Comparison of ENCODE assay signal across 2 cellular contexts in the genomic region with DNA sequence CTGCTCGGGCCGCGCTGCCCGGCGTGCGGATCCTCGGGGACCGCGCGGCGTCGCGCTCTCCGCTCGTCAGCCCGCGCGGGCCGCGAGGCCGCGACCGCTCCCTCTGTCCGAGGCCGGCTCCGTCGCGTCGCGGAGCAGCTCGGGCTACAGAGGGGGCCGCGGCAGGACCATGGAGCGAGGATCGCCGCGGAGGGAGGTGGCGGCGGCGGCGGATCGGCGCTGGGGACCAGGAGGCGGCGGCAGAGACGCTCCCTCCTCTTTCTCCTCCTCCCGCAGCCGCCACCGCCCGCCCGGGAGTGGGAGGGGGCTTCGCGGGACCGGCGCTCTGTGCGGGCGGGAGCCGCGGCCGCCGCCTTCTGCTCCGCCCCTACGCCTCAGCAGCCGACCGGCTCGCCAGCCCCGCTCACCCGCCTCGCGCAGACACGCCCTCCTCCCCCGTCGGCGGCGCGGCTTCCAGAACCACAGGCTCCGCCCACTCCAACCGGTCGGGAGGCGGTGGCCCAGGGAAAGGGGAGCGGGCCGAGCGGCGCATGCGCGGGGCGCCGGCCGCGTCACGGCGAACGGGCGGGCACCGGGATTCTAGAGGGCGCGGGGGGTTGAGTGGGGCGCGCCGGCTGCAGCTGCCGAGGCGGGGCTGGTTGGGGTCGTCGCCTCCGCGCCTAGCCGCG.
A peak's percentile ranks its signal among the peaks of the same experiment; 100 is the strongest.
TF ChIP-seq lines count a peak whose summit lies in the region.

A gene with protein sequence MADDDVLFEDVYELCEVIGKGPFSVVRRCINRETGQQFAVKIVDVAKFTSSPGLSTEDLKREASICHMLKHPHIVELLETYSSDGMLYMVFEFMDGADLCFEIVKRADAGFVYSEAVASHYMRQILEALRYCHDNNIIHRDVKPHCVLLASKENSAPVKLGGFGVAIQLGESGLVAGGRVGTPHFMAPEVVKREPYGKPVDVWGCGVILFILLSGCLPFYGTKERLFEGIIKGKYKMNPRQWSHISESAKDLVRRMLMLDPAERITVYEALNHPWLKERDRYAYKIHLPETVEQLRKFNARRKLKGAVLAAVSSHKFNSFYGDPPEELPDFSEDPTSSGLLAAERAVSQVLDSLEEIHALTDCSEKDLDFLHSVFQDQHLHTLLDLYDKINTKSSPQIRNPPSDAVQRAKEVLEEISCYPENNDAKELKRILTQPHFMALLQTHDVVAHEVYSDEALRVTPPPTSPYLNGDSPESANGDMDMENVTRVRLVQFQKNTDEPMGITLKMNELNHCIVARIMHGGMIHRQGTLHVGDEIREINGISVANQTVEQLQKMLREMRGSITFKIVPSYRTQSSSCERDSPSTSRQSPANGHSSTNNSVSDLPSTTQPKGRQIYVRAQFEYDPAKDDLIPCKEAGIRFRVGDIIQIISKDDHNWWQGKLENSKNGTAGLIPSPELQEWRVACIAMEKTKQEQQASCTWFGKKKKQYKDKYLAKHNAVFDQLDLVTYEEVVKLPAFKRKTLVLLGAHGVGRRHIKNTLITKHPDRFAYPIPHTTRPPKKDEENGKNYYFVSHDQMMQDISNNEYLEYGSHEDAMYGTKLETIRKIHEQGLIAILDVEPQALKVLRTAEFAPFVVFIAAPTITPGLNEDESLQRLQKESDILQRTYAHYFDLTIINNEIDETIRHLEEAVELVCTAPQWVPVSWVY (minus strand): TSS at position 298 of the 668 bp plus-strand sequence. CDS start 566 bp downstream, outside the sequence.

TF ChIP-seq in HCT116, 20 proteins besides CTCF, POLR2A, EP300 and RAD21 (continued from another document):
- TF ChIP-seq, protein P1, sequence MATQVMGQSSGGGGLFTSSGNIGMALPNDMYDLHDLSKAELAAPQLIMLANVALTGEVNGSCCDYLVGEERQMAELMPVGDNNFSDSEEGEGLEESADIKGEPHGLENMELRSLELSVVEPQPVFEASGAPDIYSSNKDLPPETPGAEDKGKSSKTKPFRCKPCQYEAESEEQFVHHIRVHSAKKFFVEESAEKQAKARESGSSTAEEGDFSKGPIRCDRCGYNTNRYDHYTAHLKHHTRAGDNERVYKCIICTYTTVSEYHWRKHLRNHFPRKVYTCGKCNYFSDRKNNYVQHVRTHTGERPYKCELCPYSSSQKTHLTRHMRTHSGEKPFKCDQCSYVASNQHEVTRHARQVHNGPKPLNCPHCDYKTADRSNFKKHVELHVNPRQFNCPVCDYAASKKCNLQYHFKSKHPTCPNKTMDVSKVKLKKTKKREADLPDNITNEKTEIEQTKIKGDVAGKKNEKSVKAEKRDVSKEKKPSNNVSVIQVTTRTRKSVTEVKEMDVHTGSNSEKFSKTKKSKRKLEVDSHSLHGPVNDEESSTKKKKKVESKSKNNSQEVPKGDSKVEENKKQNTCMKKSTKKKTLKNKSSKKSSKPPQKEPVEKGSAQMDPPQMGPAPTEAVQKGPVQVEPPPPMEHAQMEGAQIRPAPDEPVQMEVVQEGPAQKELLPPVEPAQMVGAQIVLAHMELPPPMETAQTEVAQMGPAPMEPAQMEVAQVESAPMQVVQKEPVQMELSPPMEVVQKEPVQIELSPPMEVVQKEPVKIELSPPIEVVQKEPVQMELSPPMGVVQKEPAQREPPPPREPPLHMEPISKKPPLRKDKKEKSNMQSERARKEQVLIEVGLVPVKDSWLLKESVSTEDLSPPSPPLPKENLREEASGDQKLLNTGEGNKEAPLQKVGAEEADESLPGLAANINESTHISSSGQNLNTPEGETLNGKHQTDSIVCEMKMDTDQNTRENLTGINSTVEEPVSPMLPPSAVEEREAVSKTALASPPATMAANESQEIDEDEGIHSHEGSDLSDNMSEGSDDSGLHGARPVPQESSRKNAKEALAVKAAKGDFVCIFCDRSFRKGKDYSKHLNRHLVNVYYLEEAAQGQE (IDR thresholded peaks at IDR 0.05; ENCODE audit: low read depth) = no peak
- TF ChIP-seq CEBPB (IDR thresholded peaks at IDR 0.05; ENCODE audit: low read depth) (no peak), YY1 (IDR thresholded peaks at IDR 0.05; ENCODE audit: extremely low read depth, insufficient replicate concordance, low read depth, low read length) (no peak), SIN3A (IDR thresholded peaks at IDR 0.05; ENCODE audit: low read depth) (no peak), TCF7L2 (IDR thresholded peaks at IDR 0.05; ENCODE audit: borderline replicate concordance, extremely low read depth, insufficient read depth, insufficient read length) (no peak), EZH2 (IDR thresholded peaks at IDR 0.05) (no peak), SRF (IDR thresholded peaks at IDR 0.05; ENCODE audit: low read depth) (no peak), SP1 (IDR thresholded peaks at IDR 0.05; ENCODE audit: low read depth) (peak; percentile 40; the same call in 1 of the 2 replicates), EGR1 (IDR thresholded peaks at IDR 0.05; ENCODE audit: low read depth) (peak; percentile 49), JUND (IDR thresholded peaks at IDR 0.05) (no peak), POLR2AphosphoS5 (IDR thresholded peaks at IDR 0.05; ENCODE audit: low read depth, low read length) (peak; percentile 47), ZNF274 (IDR thresholded peaks at IDR 0.05; ENCODE audit: low read depth, low read length) (no peak), CBX3 (IDR thresholded peaks at IDR 0.05; ENCODE audit: low read depth) (no peak), EZH2phosphoT487 (IDR thresholded peaks at IDR 0.05; ENCODE audit: borderline replicate concordance) (no peak), ELF1 (IDR thresholded peaks at IDR 0.05; ENCODE audit: borderline replicate concordance, low read depth) (no peak)
- TF ChIP-seq, protein P2, sequence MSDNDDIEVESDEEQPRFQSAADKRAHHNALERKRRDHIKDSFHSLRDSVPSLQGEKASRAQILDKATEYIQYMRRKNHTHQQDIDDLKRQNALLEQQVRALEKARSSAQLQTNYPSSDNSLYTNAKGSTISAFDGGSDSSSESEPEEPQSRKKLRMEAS (IDR thresholded peaks at IDR 0.05) = peak; percentile 24; the same call in 1 of the 2 replicates
- TF ChIP-seq, protein P3, sequence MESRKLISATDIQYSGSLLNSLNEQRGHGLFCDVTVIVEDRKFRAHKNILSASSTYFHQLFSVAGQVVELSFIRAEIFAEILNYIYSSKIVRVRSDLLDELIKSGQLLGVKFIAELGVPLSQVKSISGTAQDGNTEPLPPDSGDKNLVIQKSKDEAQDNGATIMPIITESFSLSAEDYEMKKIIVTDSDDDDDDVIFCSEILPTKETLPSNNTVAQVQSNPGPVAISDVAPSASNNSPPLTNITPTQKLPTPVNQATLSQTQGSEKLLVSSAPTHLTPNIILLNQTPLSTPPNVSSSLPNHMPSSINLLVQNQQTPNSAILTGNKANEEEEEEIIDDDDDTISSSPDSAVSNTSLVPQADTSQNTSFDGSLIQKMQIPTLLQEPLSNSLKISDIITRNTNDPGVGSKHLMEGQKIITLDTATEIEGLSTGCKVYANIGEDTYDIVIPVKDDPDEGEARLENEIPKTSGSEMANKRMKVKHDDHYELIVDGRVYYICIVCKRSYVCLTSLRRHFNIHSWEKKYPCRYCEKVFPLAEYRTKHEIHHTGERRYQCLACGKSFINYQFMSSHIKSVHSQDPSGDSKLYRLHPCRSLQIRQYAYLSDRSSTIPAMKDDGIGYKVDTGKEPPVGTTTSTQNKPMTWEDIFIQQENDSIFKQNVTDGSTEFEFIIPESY (IDR thresholded peaks at IDR 0.05; ENCODE audit: extremely low read depth, insufficient replicate concordance, low read length) = no peak
- TF ChIP-seq, protein P4, sequence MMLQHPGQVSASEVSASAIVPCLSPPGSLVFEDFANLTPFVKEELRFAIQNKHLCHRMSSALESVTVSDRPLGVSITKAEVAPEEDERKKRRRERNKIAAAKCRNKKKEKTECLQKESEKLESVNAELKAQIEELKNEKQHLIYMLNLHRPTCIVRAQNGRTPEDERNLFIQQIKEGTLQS (IDR thresholded peaks at IDR 0.05) = no peak

TF ChIP-seq in neural cell, 6 proteins besides CTCF, POLR2A, EP300 and RAD21 (continued from another document):
- TF ChIP-seq, protein P1 (IDR thresholded peaks at IDR 0.05; ENCODE audit: borderline replicate concordance) = no peak
- TF ChIP-seq SMC3 (conservative IDR thresholded peaks at IDR 0.05; ENCODE audit: poor library complexity) (peak; percentile 4), EZH2 (IDR thresholded peaks at IDR 0.05; ENCODE audit: borderline replicate concordance, insufficient read depth, low read length, poor library complexity, severe bottlenecking) (no peak), POLR2AphosphoS5 (IDR thresholded peaks at IDR 0.05) (peak; percentile 63), TAF1 (IDR thresholded peaks at IDR 0.05; ENCODE audit: low read depth) (peak; percentile 16)
